20 cellular contexts compared by ENCODE assay signal in genomic region chr1:155177918-155178281, GRCh38. TPM values are rescaled to one million over a fixed set of nuclear protein-coding genes. Genes with fewer than 3 reads are reported as not detected.
DNase-seq lines count a peak whose midpoint lies in the region; TF ChIP-seq lines count a peak whose summit lies in the region.
"Had no signal": no experiment of that assay in that cellular context is flagged by ENCODE, and none has a peak within 500 bp of the region (broad histone marks: within the 10 kb centered on the region; RNA-seq: fewer than 3 reads in every experiment).

No MANE protein-coding gene starts in this region.

- CTCF ChIA-PET in RWPE1 (lab: Yijun Ruan, JAX) = interaction anchor here (1.1 to 3.1 kb wide), 6 partner anchors 9 to 43 kb away, joined by 4 to 24 read pairs (median 6); no protein-coding TSS in a partner anchor

- no peaks in the 10 kb centered on the region for H3K79me1 ChIP-seq in mesendoderm (ENCODE audit: low read length)

- H3K9me3 ChIP-seq in MM.1S (replicated peaks; ENCODE audit: insufficient read depth, low read length) = no peaks in the 10 kb centered on the region
- H3K9me3 ChIP-seq: heart left ventricle, SJCRH30 had no signal

- H3K36me3 ChIP-seq in MM.1S (replicated peaks; ENCODE audit: insufficient read depth, low read length) (no peaks in the 10 kb centered on the region), mesendoderm (ENCODE audit: control insufficient read depth, insufficient read depth, low read length) (peaks cover 3% of the 10 kb centered on the region)
- H3K36me3 ChIP-seq: heart left ventricle, SJCRH30 had no signal

- no peak overlapping the region for H3K27ac Mint-ChIP-seq in glutamatergic neuron (ENCODE audit: unreplicated experiment)
- H3K27ac Mint-ChIP-seq: activated CD4-positive, alpha-beta memory T cell treated with anti-CD3 and anti-CD28 coated beads for 36 hours; nephron progenitor cell had no signal

- H3K4me3 ChIP-seq in MM.1S (ENCODE audit: low read length) (no peak overlapping the region), mesendoderm (ENCODE audit: low read length) (no peak overlapping the region)
- H3K4me3 ChIP-seq: GM12878, SJCRH30 had no signal

- H3K36me3 Mint-ChIP-seq in glutamatergic neuron (ENCODE audit: unreplicated experiment) = peaks cover 5% of the 10 kb centered on the region

- H3K56ac ChIP-seq in mesendoderm (ENCODE audit: low read length) = no peak overlapping the region

- H3F3A ChIP-seq in MM.1S (ENCODE audit: insufficient read depth, low read length) = no peaks in the 10 kb centered on the region

- H3K27ac ChIP-seq in RWPE1 (peak overlapping the region; percentile 87), MM.1S (ENCODE audit: low read length) (no peak overlapping the region), mesendoderm (ENCODE audit: low read depth, low read length) (no peak overlapping the region)
- H3K27ac ChIP-seq: SJCRH30 had no signal

- H2AFZ ChIP-seq in MM.1S (ENCODE audit: low read length) = no peak overlapping the region

- no peaks in the 10 kb centered on the region for H3K9me2 ChIP-seq in MM.1S (replicated peaks; ENCODE audit: insufficient read depth, low read length)

- H3K18ac ChIP-seq in mesendoderm (ENCODE audit: low read length) = no peak overlapping the region

- DNase-seq in activated effector memory CD4-positive, alpha-beta T cell treated with anti-CD3 and anti-CD28 coated beads, Interleukin-2, amount 50 U/mL, for 16 hours = peak; percentile 56
- DNase-seq in activated effector memory CD4-positive, alpha-beta T cell treated with Interleukin-2 at 50 U/mL for 16 hours = no peak
- no peak for DNase-seq in RWPE1 (ENCODE audit: low spot score)
- peak; percentile 5 for DNase-seq in glutamatergic neuron
- DNase-seq in stimulated activated CD8-positive, alpha-beta memory T cell treated with anti-CD3 and anti-CD28 coated beads, Interleukin-4, amount 100 ng/mL, for 48 hours = peak; percentile 18
- no peak for DNase-seq in MM.1S
- DNase-seq in mesendoderm = no peak
- no peak for DNase-seq in NCI-H2081 treated with DMSO at 0.1 percent for 48 hours (lab: John Stamatoyannopoulos, UW)
- DNase-seq: ACHN; activated CD4-positive, alpha-beta memory T cell treated with anti-CD3 and anti-CD28 coated beads for 36 hours; caudate nucleus; effector memory CD4-positive, alpha-beta T cell; GF-D8; GOT3; NCI-H1417 treated with DMSO at 0.1 percent for 48 hours; NCI-H524 treated with DMSO at 0.1 percent for 48 hours; nephron progenitor cell; SJCRH30 had no signal

- peaks cover 12% of the 10 kb centered on the region for H3K27me3 Mint-ChIP-seq in glutamatergic neuron (ENCODE audit: unreplicated experiment)
- H3K27me3 Mint-ChIP-seq: activated CD4-positive, alpha-beta memory T cell treated with anti-CD3 and anti-CD28 coated beads for 36 hours had no signal

- H3K79me2 ChIP-seq in MM.1S (ENCODE audit: low read length) (peaks cover 2% of the 10 kb centered on the region), mesendoderm (ENCODE audit: control insufficient read depth, insufficient read depth, low read length) (no peaks in the 10 kb centered on the region)

- TF ChIP-seq CTCF in RWPE1 (conservative IDR thresholded peaks at IDR 0.05; ENCODE audit: low read depth) = no peak
- TF ChIP-seq CTCF in glutamatergic neuron (IDR thresholded peaks at IDR 0.05; ENCODE audit: partially characterized antibody, unreplicated experiment) = no peak
- TF ChIP-seq CTCF in MM.1S (IDR thresholded peaks at IDR 0.05; ENCODE audit: low read length) = no peak

- no peak overlapping the region for H3K4ac ChIP-seq in mesendoderm (ENCODE audit: low read depth, low read length)

- POLR2A ChIA-PET in RWPE1 (lab: Yijun Ruan, JAX; ENCODE audit: low non-redundant PET) = no interaction called here

- peaks cover 12% of the 10 kb centered on the region for H3K9me3 Mint-ChIP-seq in glutamatergic neuron (ENCODE audit: unreplicated experiment)
- H3K9me3 Mint-ChIP-seq: activated CD4-positive, alpha-beta memory T cell treated with anti-CD3 and anti-CD28 coated beads for 36 hours; nephron progenitor cell had no signal

- H4K20me1 ChIP-seq in MM.1S (ENCODE audit: insufficient read depth, low read length) = no peaks in the 10 kb centered on the region

- H4K5ac ChIP-seq in mesendoderm (ENCODE audit: low read length) = no peak overlapping the region

- WGBS in mesendoderm (ENCODE audit: extremely low coverage, insufficient coverage, low lambda C conversion rate) = no CpG with 5 or more reads among the region's 9 CpGs

- H3K4me2 ChIP-seq in MM.1S (ENCODE audit: low read depth, low read length) (no peak overlapping the region), mesendoderm (ENCODE audit: low read length) (no peak overlapping the region)

- no peak overlapping the region for H3K4me3 Mint-ChIP-seq in glutamatergic neuron (ENCODE audit: unreplicated experiment)
- H3K4me3 Mint-ChIP-seq: activated CD4-positive, alpha-beta memory T cell treated with anti-CD3 and anti-CD28 coated beads for 36 hours; nephron progenitor cell had no signal

- H3K9ac ChIP-seq in MM.1S (ENCODE audit: low read length) = no peak overlapping the region
- no peak overlapping the region for H3K9ac ChIP-seq in mesendoderm (ENCODE audit: low read length)

- H2BK120ac ChIP-seq in mesendoderm (ENCODE audit: low read depth, low read length) = no peak overlapping the region

- H4K8ac ChIP-seq in mesendoderm (ENCODE audit: low read depth, low read length) = no peak overlapping the region

- H3K4me1 ChIP-seq in MM.1S (ENCODE audit: low read length) = peaks cover 13% of the 10 kb centered on the region
- H3K4me1 ChIP-seq in mesendoderm (ENCODE audit: control insufficient read depth, low read depth, low read length) = peaks cover 2% of the 10 kb centered on the region

- peaks cover 59% of the 10 kb centered on the region for H3K27me3 ChIP-seq in MM.1S (replicated peaks; ENCODE audit: insufficient read depth, low read length)
- no peaks in the 10 kb centered on the region for H3K27me3 ChIP-seq in mesendoderm (ENCODE audit: insufficient read depth, low read length, poor library complexity)
- H3K27me3 ChIP-seq: SJCRH30 had no signal

- H2BK15ac ChIP-seq in mesendoderm (replicated peaks; ENCODE audit: low read depth) = no peak overlapping the region

- no peak overlapping the region for H2BK5ac ChIP-seq in mesendoderm (ENCODE audit: low read length)

- peaks cover 8% of the 10 kb centered on the region for H3K4me1 Mint-ChIP-seq in glutamatergic neuron (ENCODE audit: low read depth, unreplicated experiment)

- no peak overlapping the region for H3K23ac ChIP-seq in mesendoderm (ENCODE audit: low read length)

- H2AK5ac ChIP-seq in mesendoderm (ENCODE audit: low read length) = no peak overlapping the region

RNA-seq across cellular contexts. Expression of gene TRIM46, which starts 4.3 kb away (rescaled TPM):
- 30.4 TPM for total RNA-seq in glutamatergic neuron (ENCODE audit: unreplicated experiment)
- 1.8 TPM for polyA plus RNA-seq in mesendoderm (2013, experiment 1 of 2)
- 2.0 TPM for polyA plus RNA-seq in mesendoderm (2013, experiment 2 of 2)

RNA-seq across cellular contexts. Expression of gene KRTCAP2, which starts 4.8 kb away (rescaled TPM):
- total RNA-seq in glutamatergic neuron (ENCODE audit: unreplicated experiment) = 108 TPM
- polyA plus RNA-seq in mesendoderm (2013, experiment 1 of 2) = 196 TPM
- polyA plus RNA-seq in mesendoderm (2013, experiment 2 of 2) = 199 TPM

RNA-seq across cellular contexts. Expression of gene THBS3, which starts 29.8 kb away (rescaled TPM):
- 377 TPM for total RNA-seq in glutamatergic neuron (ENCODE audit: unreplicated experiment)
- 2.1 TPM for polyA plus RNA-seq in mesendoderm (2013, experiment 1 of 2)
- 2.4 TPM for polyA plus RNA-seq in mesendoderm (2013, experiment 2 of 2)

RNA-seq across cellular contexts. Expression of gene MTX1, which starts 30.6 kb away (rescaled TPM):
- 26.1 TPM for total RNA-seq in glutamatergic neuron (ENCODE audit: unreplicated experiment)
- 40.8 TPM for polyA plus RNA-seq in mesendoderm (2013, experiment 1 of 2)
- 40.6 TPM for polyA plus RNA-seq in mesendoderm (2013, experiment 2 of 2)

RNA-seq across cellular contexts. Expression of gene DPM3, which starts 37.6 kb away (rescaled TPM):
- 27.7 TPM for total RNA-seq in glutamatergic neuron (ENCODE audit: unreplicated experiment)
- polyA plus RNA-seq in mesendoderm (2013, experiment 1 of 2) = 84.8 TPM
- 79.1 TPM for polyA plus RNA-seq in mesendoderm (2013, experiment 2 of 2)

Comparison
In these comparisons a context has a peak if more than half of its experiments do, and no peak if none do; other contexts are left out.
1. DNase-seq: peak in activated effector memory CD4-positive, alpha-beta T cell treated with anti-CD3 and anti-CD28 coated beads, Interleukin-2, amount 50 U/mL, for 16 hours (single experiment), glutamatergic neuron (single experiment) and stimulated activated CD8-positive, alpha-beta memory T cell treated with anti-CD3 and anti-CD28 coated beads, Interleukin-4, amount 100 ng/mL, for 48 hours (single experiment); none in activated effector memory CD4-positive, alpha-beta T cell treated with Interleukin-2 at 50 U/mL for 16 hours (single experiment), RWPE1 (single experiment), MM.1S (single experiment), mesendoderm (single experiment) and NCI-H2081 treated with DMSO at 0.1 percent for 48 hours (single experiment).